4 cellular contexts compared by ENCODE assay signal in the genomic region with DNA sequence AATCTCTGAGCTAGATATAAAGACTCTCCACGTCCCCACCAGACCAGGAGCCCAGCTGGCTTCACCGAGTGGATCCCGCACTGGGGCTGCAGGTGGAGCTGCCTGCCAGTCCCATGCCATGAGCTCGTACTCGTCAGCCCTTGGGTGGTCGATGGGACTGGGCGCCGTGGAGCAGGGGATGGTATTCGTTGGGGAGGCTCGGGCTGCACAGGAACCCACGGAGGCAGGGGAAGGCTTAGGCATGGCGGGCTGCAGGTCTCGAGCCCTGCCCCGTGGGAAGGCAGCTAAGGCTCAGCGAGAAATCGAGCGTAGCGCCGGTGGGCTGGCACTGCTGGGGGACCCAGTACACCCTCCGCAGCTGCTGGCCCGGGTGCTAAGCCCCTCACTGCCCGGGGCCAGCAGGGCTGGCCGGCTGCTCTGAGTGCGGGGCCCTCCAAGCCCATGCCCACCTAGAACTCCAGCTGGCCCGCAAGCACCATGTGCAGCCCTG. TPM values are rescaled to one million over a fixed set of nuclear protein-coding genes. Genes with fewer than 3 reads are reported as not detected.
"Had no signal": no experiment of that assay in that cellular context is flagged by ENCODE, and none has a peak within 500 bp of the region (broad histone marks: within the 10 kb centered on the region; RNA-seq: fewer than 3 reads in every experiment).

No MANE protein-coding gene starts in this region.

RNA-seq across cellular contexts. Expression of a gene that starts 40.7 kb away (rescaled TPM):
- total RNA-seq: LHCN-M2, M059J, MCF 10A, NCI-H460 had no signal
